Comparison of ENCODE assay signal across 32 cellular contexts in genomic region chr4:67694662-67695061, GRCh38. TPM values are rescaled to one million over a fixed set of nuclear protein-coding genes. Genes with fewer than 3 reads are reported as not detected.
"Had no signal": no experiment of that assay in that cellular context is flagged by ENCODE, and none has a peak within 500 bp of the region (broad histone marks: within the 10 kb centered on the region; RNA-seq: fewer than 3 reads in every experiment).

No MANE protein-coding gene starts in this region.

- H3K9me3 Mint-ChIP-seq: memory B cell; natural killer cell; stimulated activated effector memory CD8-positive, alpha-beta T cell treated with anti-CD3 and anti-CD28 coated beads, Interleukin-12 subunit alpha, Interleukin-12 subunit beta, amount 100 ng/mL, for 72 hours; type B pancreatic cell had no signal

- H3K4me3 Mint-ChIP-seq: memory B cell; natural killer cell; neural crest cell; stimulated activated effector memory CD8-positive, alpha-beta T cell treated with anti-CD3 and anti-CD28 coated beads, Interleukin-12 subunit alpha, Interleukin-12 subunit beta, amount 100 ng/mL, for 72 hours; type B pancreatic cell had no signal

- H3K4me1 ChIP-seq: prostate gland, testis had no signal

- H3K27me3 Mint-ChIP-seq: memory B cell, type B pancreatic cell had no signal

- H3K9me3 ChIP-seq: gastrocnemius medialis, neutrophil, prostate gland, right atrium auricular region, testis had no signal

- H3K27ac Mint-ChIP-seq: memory B cell; stimulated activated effector memory CD8-positive, alpha-beta T cell treated with anti-CD3 and anti-CD28 coated beads, Interleukin-12 subunit alpha, Interleukin-12 subunit beta, amount 100 ng/mL, for 72 hours; type B pancreatic cell had no signal

- H3K4me3 ChIP-seq: esophagus muscularis mucosa, gastrocnemius medialis, lung, prostate gland, right atrium auricular region, testis, tibial artery had no signal

- ATAC-seq: gastrocnemius medialis; left lobe of liver; natural killer cell; sciatic nerve; stimulated activated effector memory CD8-positive, alpha-beta T cell treated with anti-CD3 and anti-CD28 coated beads, Interleukin-12 subunit alpha, Interleukin-12 subunit beta, amount 100 ng/mL, for 72 hours; stimulated activated naive CD8-positive, alpha-beta T cell treated with anti-CD3 and anti-CD28 coated beads, Interleukin-15, Interleukin-2, amounts not matched to agents 100 U/mL and 50 U/mL, for 24 hours had no signal

- H3K27me3 ChIP-seq: esophagus muscularis mucosa, gastrocnemius medialis, neutrophil, right atrium auricular region, testis, tibial artery had no signal

- DNase-seq: cortex of kidney; effector CD8-positive, alpha-beta T cell; gastrocnemius medialis; head of caudate nucleus; kidney; natural killer cell; stimulated activated CD4-positive, alpha-beta T cell treated with anti-CD3 and anti-CD28 coated beads, Interleukin-2, amount 100 ng/mL, for 24 hours; stimulated activated CD4-positive, alpha-beta T cell treated with anti-CD3 and anti-CD28 coated beads, Interleukin-4, amount 100 ng/mL, for 24 hours; stimulated activated naive CD8-positive, alpha-beta T cell treated with anti-CD3 and anti-CD28 coated beads, Interleukin-15, Interleukin-2, amounts not matched to agents 100 U/mL and 50 U/mL, for 24 hours; substantia nigra; testis; tibial artery had no signal

- H3K36me3 ChIP-seq: prostate gland had no signal

- H3K27ac ChIP-seq: esophagus muscularis mucosa, gastrocnemius medialis, neutrophil, prostate gland, right atrium auricular region, testis, tibial artery had no signal

RNA-seq across cellular contexts. Expression of gene GNRHR, which starts 59.5 kb away (rescaled TPM):
- total RNA-seq: dermis microvascular lymphatic vessel endothelial cell, endothelial cell of umbilical vein, epithelial cell of proximal tubule, gastrocnemius medialis, glomerular endothelial cell, kidney, left lobe of liver, liver, lung, mononuclear cell, natural killer cell, neural crest cell, omental fat pad, prostate gland, right atrium auricular region, sciatic nerve, skeletal muscle tissue, urinary bladder had no signal
